In genomic region chr15:63832620-63833245, GRCh38 we compare ENCODE assay signal across 8 cellular contexts. TPM values are rescaled to one million over a fixed set of nuclear protein-coding genes. Genes with fewer than 3 reads are reported as not detected.
DNase-seq lines count a peak whose midpoint lies in the region; FAIRE-seq and TF ChIP-seq lines count a peak whose summit lies in the region.

No MANE protein-coding gene starts in this region.

- H3K4me3 ChIP-seq in choroid plexus epithelial cell (ENCODE audit: low read depth, low read length), result peak overlapping the region; percentile 89
- peak overlapping the region; percentile 89 for H3K4me3 ChIP-seq in mononuclear cell (ENCODE audit: low read length)

- no peak for FAIRE-seq in D721Med (lab: Jason Lieb, UNC)

- H3K9me3 ChIP-seq in mononuclear cell (ENCODE audit: low read depth, low read length), result no peaks in the 10 kb centered on the region

- no peaks in the 10 kb centered on the region for H3K27me3 ChIP-seq in mononuclear cell (ENCODE audit: insufficient read depth, low read length)

- TF ChIP-seq CTCF in choroid plexus epithelial cell (conservative IDR thresholded peaks at IDR 0.05; ENCODE audit: low read depth, low read length) (no peak), D721Med (IDR thresholded peaks at IDR 0.05; ENCODE audit: insufficient read depth, missing control alignments) (no peak)

- H3K4me1 ChIP-seq in mononuclear cell (ENCODE audit: insufficient read depth, low read length), result peaks cover 23% of the 10 kb centered on the region

- DNase-seq in stimulated activated CD4-positive, alpha-beta T cell treated with anti-CD3 and anti-CD28 coated beads, Interleukin-2, amount 100 ng/mL, for 48 hours, result peak; percentile 7 to 10
- DNase-seq in stimulated activated CD4-positive, alpha-beta T cell treated with anti-CD3 and anti-CD28 coated beads, Interleukin-15, amount 100 ng/mL, for 24 hours, result no peak
- DNase-seq in NCI-H69 (lab: John Stamatoyannopoulos, UW) (peak; percentile 65), choroid plexus epithelial cell (ENCODE audit: low read depth) (no peak), D721Med (ENCODE audit: insufficient read length, low spot score) (no peak), NCI-H446 (lab: John Stamatoyannopoulos, UW) (no peak), mucosa of gallbladder (ENCODE audit: low spot score) (no peak)

RNA-seq across cellular contexts. Expression of gene HERC1, which starts 1.0 kb away (rescaled TPM):
- total RNA-seq in mononuclear cell, result 274 TPM
- total RNA-seq in mucosa of gallbladder, result 81.9 TPM

Comparison
In these comparisons a context has a peak if more than half of its experiments do, and no peak if none do; other contexts are left out.
1. DNase-seq: peak in stimulated activated CD4-positive, alpha-beta T cell treated with anti-CD3 and anti-CD28 coated beads, Interleukin-2, amount 100 ng/mL, for 48 hours (2 of 2) and NCI-H69 (single experiment); none in stimulated activated CD4-positive, alpha-beta T cell treated with anti-CD3 and anti-CD28 coated beads, Interleukin-15, amount 100 ng/mL, for 24 hours (single experiment), choroid plexus epithelial cell (single experiment), D721Med (single experiment), NCI-H446 (0 of 2) and mucosa of gallbladder (single experiment).